8 cellular contexts compared by ENCODE assay signal in genomic region chr2:239927424-239927981, GRCh38.
DNase-seq lines count a peak whose midpoint lies in the region; ATAC-seq and TF ChIP-seq lines count a peak whose summit lies in the region.

No MANE protein-coding gene starts in this region.

- no peaks in the 10 kb centered on the region for H3K36me3 Mint-ChIP-seq in activated T-helper 17 cell treated with anti-CD3 and anti-CD28 coated beads, Interleukin-2, amount 50 U/mL, for 72 hours (ENCODE audit: low read depth)

- H3K36me3 ChIP-seq in esophagus squamous epithelium: no peaks in the 10 kb centered on the region

- H3K4me3 ChIP-seq in right cardiac atrium (ENCODE audit: low read length): no peak overlapping the region
- peak overlapping the region in 1 of 4 donors; percentile 26 for H3K4me3 ChIP-seq in esophagus squamous epithelium

- peak; percentile 85 for DNase-seq in EH (ENCODE audit: low read depth)
- peak; percentile 27 to 66 for DNase-seq in SHP77 (lab: John Stamatoyannopoulos, UW)
- DNase-seq in right cardiac atrium: peak in 2 of 3 donors; percentile 65 to 72
- DNase-seq in stimulated activated CD4-positive, alpha-beta T cell treated with anti-CD3 and anti-CD28 coated beads, Interleukin-2, amount 100 ng/mL, for 4 hours (ENCODE audit: low read depth): peak; percentile 66
- no peak for DNase-seq in esophagus squamous epithelium (lab: John Stamatoyannopoulos, UW)
- no peak for DNase-seq in NCI-H82 (lab: John Stamatoyannopoulos, UW)
- DNase-seq in NCI-H524 treated with DMSO at 0.1 percent for 48 hours (lab: John Stamatoyannopoulos, UW): no peak

- H3K4me1 Mint-ChIP-seq in activated T-helper 17 cell treated with anti-CD3 and anti-CD28 coated beads, Interleukin-2, amount 50 U/mL, for 72 hours: peaks cover 14% of the 10 kb centered on the region

- peak; percentile 100 for ATAC-seq in activated T-helper 17 cell treated with anti-CD3 and anti-CD28 coated beads, Interleukin-2, amount 50 U/mL, for 72 hours (replicated peaks)
- peak in 1 of 2 donors; percentile 61 for ATAC-seq in right cardiac atrium

- intact Hi-C loops in right cardiac atrium (cut with DNase I) (no loop called here), esophagus squamous epithelium (cut with DNase I) (no loop called here)

- peak overlapping the region; percentile 93 for H3K27ac Mint-ChIP-seq in activated T-helper 17 cell treated with anti-CD3 and anti-CD28 coated beads, Interleukin-2, amount 50 U/mL, for 72 hours

- no peaks in the 10 kb centered on the region for H3K4me1 ChIP-seq in right cardiac atrium (ENCODE audit: control insufficient read depth, insufficient read depth, low read length)
- peaks cover 0 to 6% (median 0%) of the 10 kb centered on the region in 3 donors for H3K4me1 ChIP-seq in esophagus squamous epithelium

- TF ChIP-seq CTCF in esophagus squamous epithelium (IDR thresholded peaks at IDR 0.05): no peak

- H3K9me3 Mint-ChIP-seq in activated T-helper 17 cell treated with anti-CD3 and anti-CD28 coated beads, Interleukin-2, amount 50 U/mL, for 72 hours: no peaks in the 10 kb centered on the region

- H3K27ac ChIP-seq in right cardiac atrium (ENCODE audit: low read length) (no peak overlapping the region), esophagus squamous epithelium (no peak overlapping the region)

- no peaks in the 10 kb centered on the region for H3K9me3 ChIP-seq in right cardiac atrium (ENCODE audit: control insufficient read depth, low read length)
- no peaks in the 10 kb centered on the region for H3K9me3 ChIP-seq in esophagus squamous epithelium

- 71% methylated on average over 12 of the region's 12 CpGs for WGBS in right cardiac atrium
- 29 to 32% methylated on average over 11 to 12 of the region's 12 CpGs for WGBS in esophagus squamous epithelium, 2 donors

- no peaks in the 10 kb centered on the region for H3K27me3 Mint-ChIP-seq in activated T-helper 17 cell treated with anti-CD3 and anti-CD28 coated beads, Interleukin-2, amount 50 U/mL, for 72 hours

- H3K27me3 ChIP-seq in right cardiac atrium (ENCODE audit: control insufficient read depth, insufficient read depth): no peaks in the 10 kb centered on the region
- peaks cover 0 to 11% (median 0%) of the 10 kb centered on the region in 4 donors for H3K27me3 ChIP-seq in esophagus squamous epithelium

- H3K4me3 Mint-ChIP-seq in activated T-helper 17 cell treated with anti-CD3 and anti-CD28 coated beads, Interleukin-2, amount 50 U/mL, for 72 hours: peak overlapping the region; percentile 78

- TF ChIP-seq POLR2A in esophagus squamous epithelium (IDR thresholded peaks at IDR 0.05): no peak

Comparison
In these comparisons a context has a peak if more than half of its experiments do, and no peak if none do; other contexts are left out.
1. DNase-seq: peak in EH (single experiment), SHP77 (2 of 2), right cardiac atrium (2 of 3) and stimulated activated CD4-positive, alpha-beta T cell treated with anti-CD3 and anti-CD28 coated beads, Interleukin-2, amount 100 ng/mL, for 4 hours (single experiment); none in esophagus squamous epithelium (single experiment), NCI-H82 (single experiment) and NCI-H524 treated with DMSO at 0.1 percent for 48 hours (single experiment).